ENCODE assay signal across 9 cellular contexts in the genomic region with DNA sequence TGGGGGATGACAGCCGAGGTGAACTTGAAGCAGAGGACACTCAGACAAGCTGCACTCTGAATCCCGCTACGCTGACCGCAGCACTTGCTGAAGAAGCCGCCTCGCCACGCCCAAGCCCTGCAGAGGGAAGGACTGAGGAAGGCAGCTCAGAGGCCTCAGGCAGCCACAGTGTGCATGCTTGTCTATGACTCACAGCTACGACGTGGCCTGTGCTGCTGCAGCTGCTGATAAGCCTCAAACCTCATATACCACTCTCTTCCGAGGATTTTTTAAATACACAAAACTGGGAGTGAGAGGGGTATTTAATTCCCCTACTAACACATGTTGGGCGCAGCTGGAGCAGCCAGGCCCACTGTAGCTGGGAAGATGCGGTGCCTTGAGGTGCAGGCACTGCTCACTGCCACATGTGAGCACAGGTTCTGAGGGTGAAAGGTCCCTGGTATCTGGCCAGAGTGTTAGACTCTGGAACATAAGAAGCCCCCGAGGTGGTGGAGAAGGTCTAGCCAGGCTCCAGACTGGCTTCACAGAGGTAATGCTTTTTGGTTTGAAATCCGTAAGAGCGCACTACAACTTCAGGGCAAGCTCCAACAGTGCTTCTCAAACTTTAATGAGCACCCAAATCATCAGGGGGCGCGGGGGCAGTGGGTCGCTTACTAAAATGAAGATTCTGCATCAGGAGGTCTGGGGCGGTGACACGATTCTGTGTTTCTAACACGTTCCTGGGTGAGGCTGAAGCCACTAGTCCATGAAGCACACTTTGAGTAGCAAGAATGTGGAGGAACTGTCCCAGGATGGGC.
DNase-seq lines count a peak whose midpoint lies in the region; ATAC-seq and TF ChIP-seq lines count a peak whose summit lies in the region.
"Had no signal": no experiment of that assay in that cellular context is flagged by ENCODE, and none has a peak within 500 bp of the region (broad histone marks: within the 10 kb centered on the region; RNA-seq: fewer than 3 reads in every experiment).

No MANE protein-coding gene starts in this region.

- TF ChIP-seq CTCF in fibroblast of pulmonary artery (IDR thresholded peaks at IDR 0.05; ENCODE audit: low read length, missing control alignments) (no peak), GM10266 (IDR thresholded peaks at IDR 0.05; ENCODE audit: control insufficient read depth, insufficient read depth, low read depth, missing control alignments) (no peak)

- peak; percentile 86 for DNase-seq in GM04504 (ENCODE audit: low read depth)
- peak; percentile 52 for DNase-seq in NOMO-1 treated with dmso at 0.1 percent for 144 hours (lab: John Stamatoyannopoulos, UW; ENCODE audit: unreplicated experiment)
- peak; percentile 57 for DNase-seq in activated T-cell treated with anti-CD3 and anti-CD28 coated beads, Interleukin-2, amount 50 U/mL, for 1 hour
- DNase-seq in fibroblast of pulmonary artery (ENCODE audit: low read depth), result peak; percentile 93
- DNase-seq in pulmonary artery endothelial cell (ENCODE audit: low read depth, low spot score), result peak; percentile 63
- DNase-seq in GM10266 (ENCODE audit: extremely low spot score), result no peak
- no peak for DNase-seq in COR-L47 (lab: John Stamatoyannopoulos, UW)

- ATAC-seq in GM21526 (IDR thresholded peaks at IDR 0.05; ENCODE audit: low FRiP score, unreplicated experiment), result no peak

- H3K4me3 ChIP-seq in fibroblast of pulmonary artery (replicated peaks; ENCODE audit: low read depth, low read length), result no peak overlapping the region
- H3K4me3 ChIP-seq: suprapubic skin had no signal

Comparison
In these comparisons a context has a peak if more than half of its experiments do, and no peak if none do; other contexts are left out.
1. DNase-seq: peak in GM04504 (single experiment), NOMO-1 treated with dmso at 0.1 percent for 144 hours (single experiment), activated T-cell treated with anti-CD3 and anti-CD28 coated beads, Interleukin-2, amount 50 U/mL, for 1 hour (single experiment), fibroblast of pulmonary artery (single experiment) and pulmonary artery endothelial cell (single experiment); none in GM10266 (single experiment) and COR-L47 (single experiment).